Comparison of ENCODE assay signal across 27 cellular contexts in the genomic region with DNA sequence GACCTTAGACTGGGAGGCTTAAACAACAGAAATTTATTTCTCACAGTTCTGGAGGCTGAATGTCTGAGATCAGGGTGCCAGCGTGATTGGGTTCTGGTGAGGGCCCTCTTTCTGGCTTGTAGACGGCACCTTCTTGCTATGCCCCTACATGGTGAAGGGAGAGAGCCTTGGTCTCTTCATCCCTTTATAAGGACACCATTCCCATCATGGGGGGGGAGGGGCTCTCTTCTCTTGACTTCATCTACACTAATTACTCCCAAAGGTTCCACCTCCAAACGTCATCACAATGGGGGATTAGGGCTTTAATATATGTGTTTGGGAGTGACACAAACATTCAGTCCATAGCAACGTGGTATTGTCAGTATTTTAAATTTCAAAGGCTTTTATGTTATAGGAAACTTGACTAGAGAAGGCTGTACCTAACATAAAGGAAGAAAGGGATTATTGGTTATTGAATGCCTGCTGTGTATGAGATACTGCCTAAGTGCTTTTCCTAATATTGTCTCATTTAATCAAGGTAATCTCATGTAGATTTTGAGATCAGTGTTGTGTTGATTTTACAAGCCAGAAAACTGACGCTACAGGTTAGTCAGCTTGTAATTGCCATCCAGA. TPM values are rescaled to one million over a fixed set of nuclear protein-coding genes. Genes with fewer than 3 reads are reported as not detected.
DNase-seq lines count a peak whose midpoint lies in the region; ATAC-seq, FAIRE-seq and TF ChIP-seq lines count a peak whose summit lies in the region.
"Had no signal": no experiment of that assay in that cellular context is flagged by ENCODE, and none has a peak within 500 bp of the region (broad histone marks: within the 10 kb centered on the region; RNA-seq: fewer than 3 reads in every experiment).

No MANE protein-coding gene starts in this region.

- H2BK120ac ChIP-seq in H1 (replicated peaks; ENCODE audit: low read depth, low read length), result no peak overlapping the region

- no peak for TF ChIP-seq RAD21 in H1 (IDR thresholded peaks at IDR 0.05 in 1 of 2, conservative IDR thresholded peaks at IDR 0.05 in 1 of 2; ENCODE audit: low read depth in 2 of 2, low read length in 2 of 2)

- H3K4me1 ChIP-seq in H1 (replicated peaks in 1 of 4; ENCODE audit: control insufficient read depth in 3 of 4, insufficient read depth in 4 of 4, low read length in 3 of 4) (peaks cover 3 to 13% (median 8%) of the 10 kb centered on the region in 4 experiments; a peak in 6 of 7 replicates), neural progenitor cell (peaks cover 24% of the 10 kb centered on the region)
- H3K4me1 ChIP-seq: A549; BE2C; BLaER1 treated with 17β-estradiol and CSF1 and Interleukin-3, amounts not matched to agents 10 nM and 100 nM had no signal

- peaks cover 4% of the 10 kb centered on the region for H3K4me1 Mint-ChIP-seq in neural progenitor cell
- H3K4me1 Mint-ChIP-seq in natural killer cell, result no peaks in the 10 kb centered on the region
- H3K4me1 Mint-ChIP-seq: CD14-positive monocyte; CD8-positive, alpha-beta memory T cell had no signal

- H4K91ac ChIP-seq in H1 (replicated peaks; ENCODE audit: insufficient read length, low read length), result no peak overlapping the region

- H3K9ac ChIP-seq in H1 (replicated peaks in 1 of 4; ENCODE audit: extremely low read depth in 1 of 4, low read depth in 3 of 4, low read length in 3 of 4) (peak overlapping the region in 1 of 4 experiments; percentile 34; a peak in 1 of 7 replicates), neural progenitor cell (no peak overlapping the region)
- H3K9ac ChIP-seq: BLaER1 treated with 17β-estradiol and CSF1 and Interleukin-3, amounts not matched to agents 10 nM and 100 nM had no signal

- no peak overlapping the region for H2AK5ac ChIP-seq in H1 (ENCODE audit: low read depth, low read length)

- H3K79me1 ChIP-seq in H1 (ENCODE audit: low read depth, low read length), result no peaks in the 10 kb centered on the region

- H3K79me2 ChIP-seq in H1 (ENCODE audit: control insufficient read depth in 1 of 2, insufficient read depth in 2 of 2, low read length in 2 of 2), result no peaks in the 10 kb centered on the region
- no peaks in the 10 kb centered on the region for H3K79me2 ChIP-seq in neural progenitor cell (ENCODE audit: low read depth)

- H3K36me3 ChIP-seq in H1 (ENCODE audit: control insufficient read depth in 2 of 4, insufficient read depth in 4 of 4, low read length in 3 of 4) (no peaks in the 10 kb centered on the region), neural progenitor cell (no peaks in the 10 kb centered on the region)
- H3K36me3 ChIP-seq: BE2C; BLaER1 treated with 17β-estradiol and CSF1 and Interleukin-3, amounts not matched to agents 10 nM and 100 nM had no signal

- POLR2A ChIA-PET in H1 (lab: Charles Lee; ENCODE audit: partially characterized antibody), result interaction anchor here (1.3 kb wide), 1 partner anchor 33 kb away, joined by 3 read pairs; no protein-coding TSS in a partner anchor

- no peak overlapping the region for H4K5ac ChIP-seq in H1 (ENCODE audit: insufficient read length, low read depth, low read length)

- CTCF ChIA-PET in H1 (lab: Charles Lee; ENCODE audit: partially characterized antibody), result interaction anchor here (0.9 to 3.4 kb wide), 5 partner anchors 10 to 81 kb away, joined by 3 to 10 read pairs (median 3); no protein-coding TSS in a partner anchor

- H3K27ac Mint-ChIP-seq in neural progenitor cell (no peak overlapping the region), natural killer cell (no peak overlapping the region)
- H3K27ac Mint-ChIP-seq: CD14-positive monocyte; CD4-positive, alpha-beta T cell; CD8-positive, alpha-beta memory T cell had no signal

- TF ChIP-seq EP300 in H1 (IDR thresholded peaks at IDR 0.05; ENCODE audit: borderline replicate concordance in 1 of 2, low read depth in 2 of 2, low read length in 2 of 2), result no peak

- DNase-seq in NCI-H82 (lab: John Stamatoyannopoulos, UW) (peak; percentile 52), NCI-H82 treated with DMSO at 0.1 percent for 48 hours (lab: John Stamatoyannopoulos, UW; ENCODE audit: unreplicated experiment) (no peak), LNCaP clone FGC (ENCODE audit: low read depth) (peak; percentile 31), H1 (ENCODE audit: low read depth in 1 of 2, low spot score in 2 of 2) (no peak), neural progenitor cell (ENCODE audit: low spot score) (peak; percentile 25), NCI-H146 treated with DMSO at 0.1 percent for 48 hours (lab: John Stamatoyannopoulos, UW; ENCODE audit: unreplicated experiment) (no peak), natural killer cell (no peak)
- DNase-seq: 8988T; ACHN; AML-193; BE2C; CD4-positive, alpha-beta T cell; CD8-positive, alpha-beta memory T cell; DMS 273 treated with DMSO at 0.1 percent for 48 hours; DMS79; EL; GDM1; GOT3; H7 had no signal

- H4K20me1 ChIP-seq in H1 (replicated peaks in 1 of 2; ENCODE audit: control insufficient read depth in 1 of 2, insufficient read depth in 2 of 2, low read length in 2 of 2) (no peaks in the 10 kb centered on the region), neural progenitor cell (ENCODE audit: low read depth) (no peaks in the 10 kb centered on the region)
- H4K20me1 ChIP-seq: BLaER1 treated with 17β-estradiol and CSF1 and Interleukin-3, amounts not matched to agents 10 nM and 100 nM had no signal

- no peak overlapping the region for H2BK20ac ChIP-seq in H1 (ENCODE audit: low read length)

- H3K27me3 ChIP-seq in H1 (replicated peaks in 1 of 4; ENCODE audit: control insufficient read depth in 3 of 4, extremely low read depth in 1 of 4, insufficient read depth in 3 of 4, low read length in 3 of 4) (no peaks in the 10 kb centered on the region), neural progenitor cell (no peaks in the 10 kb centered on the region)
- H3K27me3 ChIP-seq: BE2C; BLaER1 treated with 17β-estradiol and CSF1 and Interleukin-3, amounts not matched to agents 10 nM and 100 nM had no signal

- no peak overlapping the region for H3K18ac ChIP-seq in H1 (ENCODE audit: extremely low read depth, low read length)

- no peak overlapping the region for H2BK5ac ChIP-seq in H1 (ENCODE audit: low read depth, low read length)

- H3K4me3 ChIP-seq in LNCaP clone FGC (ENCODE audit: low read depth, low read length), result no peak overlapping the region
- H3K4me3 ChIP-seq in H1 (ENCODE audit: extremely low read depth in 1 of 4, insufficient read depth in 2 of 4, low read depth in 3 of 4, low read length in 4 of 4), result no peak overlapping the region
- H3K4me3 ChIP-seq in neural progenitor cell, result no peak overlapping the region
- H3K4me3 ChIP-seq: A549; BLaER1 treated with 17β-estradiol and CSF1 and Interleukin-3, amounts not matched to agents 10 nM and 100 nM; GM12878 had no signal

- no peak for FAIRE-seq in H1 (lab: Jason Lieb, UNC)
- FAIRE-seq: A549, D721Med, GM12878, GM19239 had no signal

- no peak overlapping the region for H3K23ac ChIP-seq in H1 (ENCODE audit: insufficient read length)

- no peak overlapping the region; the same call in 1 of the 2 replicates for H2BK12ac ChIP-seq in H1 (ENCODE audit: low read depth, low read length)

- H3K23me2 ChIP-seq in H1 (ENCODE audit: low read depth, low read length), result no peaks in the 10 kb centered on the region

- no peak for TF ChIP-seq CTCF in LNCaP clone FGC (IDR thresholded peaks at IDR 0.05; ENCODE audit: control insufficient read depth, extremely low read depth, insufficient read depth)
- TF ChIP-seq CTCF in H1 (IDR thresholded peaks at IDR 0.05; ENCODE audit: control extremely low read depth in 1 of 3, insufficient read depth in 1 of 3, low read depth in 1 of 3, low read length in 3 of 3), result no peak
- TF ChIP-seq CTCF in neural progenitor cell (IDR thresholded peaks at IDR 0.05), result no peak
- no peak for TF ChIP-seq CTCF in natural killer cell (IDR thresholded peaks at IDR 0.05)

- H3K27me3 Mint-ChIP-seq in neural progenitor cell (ENCODE audit: insufficient read depth, low read depth) (peaks cover 2% of the 10 kb centered on the region), natural killer cell (ENCODE audit: low read depth in 2 of 2) (peaks cover 0 to 5% of the 10 kb centered on the region in 2 donors)

- no peak overlapping the region for H2BK15ac ChIP-seq in H1 (ENCODE audit: low read length)

- H3K4me2 ChIP-seq in H1 (ENCODE audit: insufficient read depth in 1 of 2, low read depth in 2 of 2, low read length in 2 of 2), result 0 out of 4 replicates have a peak overlapping the region, but pooled peaks of 1 of the 2 experiments have one; percentile 1
- no peak overlapping the region for H3K4me2 ChIP-seq in neural progenitor cell
- H3K4me2 ChIP-seq: A549; BLaER1 treated with 17β-estradiol and CSF1 and Interleukin-3, amounts not matched to agents 10 nM and 100 nM had no signal

- H3K9me3 ChIP-seq in H1 (ENCODE audit: insufficient read depth in 2 of 2, low read depth in 1 of 2, low read length in 1 of 2), result no peaks in the 10 kb centered on the region
- no peaks in the 10 kb centered on the region for H3K9me3 ChIP-seq in neural progenitor cell (ENCODE audit: low read depth)
- H3K9me3 ChIP-seq: A549; BE2C; BLaER1 treated with 17β-estradiol and CSF1 and Interleukin-3, amounts not matched to agents 10 nM and 100 nM had no signal

- H3K56ac ChIP-seq in H1 (replicated peaks; ENCODE audit: insufficient read length, low read depth, low read length), result no peak overlapping the region

- no peaks in the 10 kb centered on the region for H3F3A ChIP-seq in neural progenitor cell (ENCODE audit: low read depth)

- no peak overlapping the region for H3K4me3 Mint-ChIP-seq in neural progenitor cell
- no peak overlapping the region for H3K4me3 Mint-ChIP-seq in natural killer cell
- H3K4me3 Mint-ChIP-seq: CD4-positive, alpha-beta T cell; CD8-positive, alpha-beta memory T cell had no signal

- H3K14ac ChIP-seq in H1 (ENCODE audit: insufficient read length), result no peak overlapping the region

- intact Hi-C loops in natural killer cell (cut with micrococcal nuclease), result no loop called here

- H2AFZ ChIP-seq in H1 (ENCODE audit: low read length), result no peak overlapping the region
- peak overlapping the region; percentile 63 for H2AFZ ChIP-seq in neural progenitor cell (replicated peaks)

- no peaks in the 10 kb centered on the region for H3K36me3 Mint-ChIP-seq in neural progenitor cell
- no peaks in the 10 kb centered on the region for H3K36me3 Mint-ChIP-seq in natural killer cell
- H3K36me3 Mint-ChIP-seq: CD14-positive monocyte; CD8-positive, alpha-beta memory T cell had no signal

- TF ChIP-seq POLR2A in H1 (IDR thresholded peaks at IDR 0.05; ENCODE audit: control extremely low read depth in 1 of 2, low read depth in 2 of 2, low read length in 2 of 2), result no peak

- no peak overlapping the region for H4K8ac ChIP-seq in H1 (ENCODE audit: extremely low read depth, insufficient read depth, low read length)

- no peak overlapping the region for H3K4ac ChIP-seq in H1 (replicated peaks; ENCODE audit: insufficient read length, low read depth, low read length)

- no peak for ATAC-seq in GM21528 (IDR thresholded peaks at IDR 0.05; ENCODE audit: low FRiP score, unreplicated experiment)
- no peak for ATAC-seq in natural killer cell
- ATAC-seq: A549, GM12878, HCT116 had no signal

- no peak overlapping the region; the same call in 1 of the 2 replicates for H3K27ac ChIP-seq in H1 (ENCODE audit: low read depth, low read length)
- no peak overlapping the region for H3K27ac ChIP-seq in neural progenitor cell
- H3K27ac ChIP-seq: A549; BLaER1 treated with 17β-estradiol and CSF1 and Interleukin-3, amounts not matched to agents 10 nM and 100 nM had no signal

- H3K9me3 Mint-ChIP-seq in neural progenitor cell (peaks cover 3% of the 10 kb centered on the region), natural killer cell (no peaks in the 10 kb centered on the region)
- H3K9me3 Mint-ChIP-seq: CD14-positive monocyte; CD4-positive, alpha-beta T cell had no signal

- 70% methylated on average over 5 of the region's 5 CpGs; no CpG with 5 or more reads in 1 of the 2 experiments for WGBS in H1 (ENCODE audit: extremely low coverage in 1 of 2, insufficient coverage in 1 of 2, insufficient read length in 1 of 2, insufficient replicate concordance in 2 of 2, low coverage in 1 of 2, low lambda C conversion rate in 2 of 2, missing lambda C conversion rate in 1 of 2), 2 experiments

RNA-seq across cellular contexts. Expression of gene SYN2, which starts 20.9 kb away (rescaled TPM):
- total RNA-seq in H1 (2021; fragmentation: NEBNext Ultra II Directional; extraction: Animal tissue kit (Norgen Biotek cat#: 25700)), result 9.3 TPM in 2 replicates
- 6.4 and 7.0 TPM in 2 replicates for polyA plus RNA-seq in H1 (2011; rRNA removed)
- polyA plus RNA-seq in H1 (2011; cell fraction: cytosol; rRNA removed), result 2.6 TPM
- polyA plus RNA-seq in H1 (2011; cell fraction: nucleus; rRNA removed), result 8.9 TPM
- 5.1 to 6.2 TPM (median 5.6 TPM) in 4 replicates for polyA plus RNA-seq in H1 (2012, experiment 1 of 2)
- polyA plus RNA-seq in H1 (2012, experiment 2 of 2), result 4.4 TPM
- polyA plus RNA-seq in H1 (2013, experiment 1 of 2), result 4.6 TPM
- 4.5 TPM for polyA plus RNA-seq in H1 (2013, experiment 2 of 2)
- polyA minus RNA-seq in H1 (2011; rRNA and poly(A)+ RNA removed), result 15.1 and 17.0 TPM in 2 replicates
- polyA minus RNA-seq in H1 (2011; cell fraction: cytosol; rRNA and poly(A)+ RNA removed), result 7.2 TPM
- polyA minus RNA-seq in H1 (2011; cell fraction: nucleus; rRNA and poly(A)+ RNA removed), result 18.1 TPM
- total RNA-seq in neural progenitor cell (ENCODE audit: low replicate concordance), result 0.84 and 3.1 TPM in 2 replicates
- total RNA-seq in natural killer cell, result under 1 TPM in 2 of 3 donors, not detected in 1; 0.18 to 0.23 TPM
- total RNA-seq: CD4-positive, alpha-beta T cell; GM12878 had no signal
- polyA plus RNA-seq: CD8-positive, alpha-beta memory T cell had no signal

Comparison
In these comparisons a context has a peak if more than half of its experiments do, and no peak if none do; other contexts are left out.
1. DNase-seq: peak in NCI-H82 (single experiment), LNCaP clone FGC (single experiment) and neural progenitor cell (single experiment); none in NCI-H82 treated with DMSO at 0.1 percent for 48 hours (single experiment), H1 (0 of 2), NCI-H146 treated with DMSO at 0.1 percent for 48 hours (single experiment) and natural killer cell (single experiment).